Comparison of ENCODE assay signal across 8 cellular contexts in genomic region chr2:174012347-174013309, GRCh38. TPM values are rescaled to one million over a fixed set of nuclear protein-coding genes. Genes with fewer than 3 reads are reported as not detected.
A peak's percentile ranks its signal among the peaks of the same experiment; 100 is the strongest.
DNase-seq lines count a peak whose midpoint lies in the region; TF ChIP-seq lines count a peak whose summit lies in the region.

No MANE protein-coding gene starts in this region.

- H3K9me2 ChIP-seq in MM.1S (replicated peaks; ENCODE audit: insufficient read depth, low read length) = no peaks in the 10 kb centered on the region

- TF ChIP-seq CTCF in MM.1S (IDR thresholded peaks at IDR 0.05; ENCODE audit: low read length) = no peak

- H4K20me1 ChIP-seq in MM.1S (ENCODE audit: insufficient read depth, low read length) = no peaks in the 10 kb centered on the region

- H2AFZ ChIP-seq in MM.1S (ENCODE audit: low read length) = no peak overlapping the region

- peak overlapping the region; percentile 53 to 66 for H3K4me3 ChIP-seq in esophagus (ENCODE audit: low read depth in 1 of 2, low read length in 2 of 2)
- peak overlapping the region; percentile 60 to 81 for H3K4me3 ChIP-seq in muscle layer of colon (ENCODE audit: low read depth in 1 of 2, low read length in 2 of 2)
- H3K4me3 ChIP-seq in MM.1S (ENCODE audit: low read length) = no peak overlapping the region

- H3K27me3 ChIP-seq in esophagus (ENCODE audit: control insufficient read depth in 1 of 2, insufficient read depth in 2 of 2, low read length in 2 of 2) = no peaks in the 10 kb centered on the region
- no peaks in the 10 kb centered on the region for H3K27me3 ChIP-seq in muscle layer of colon (ENCODE audit: control insufficient read depth in 1 of 2, insufficient read depth in 2 of 2, low read length in 2 of 2)
- no peaks in the 10 kb centered on the region for H3K27me3 ChIP-seq in MM.1S (replicated peaks; ENCODE audit: insufficient read depth, low read length)

- DNase-seq in SIG-M5 treated with dmso at 0.1 percent for 504 hours (lab: John Stamatoyannopoulos, UW; ENCODE audit: unreplicated experiment) (peak; percentile 69), SIG-M5 (lab: John Stamatoyannopoulos, UW) (no peak), MM.1S (no peak), DMS79 treated with DMSO at 0.1 percent for 48 hours (lab: John Stamatoyannopoulos, UW) (no peak)
- DNase-seq in activated T-cell treated with anti-CD3 and anti-CD28 coated beads, Interleukin-2, amount 50 U/mL, for 1 hour = peak; percentile 58

- no peaks in the 10 kb centered on the region for H3K9me3 ChIP-seq in esophagus (ENCODE audit: control insufficient read depth in 2 of 2, insufficient read depth in 1 of 2, low read depth in 1 of 2, low read length in 1 of 2)
- H3K9me3 ChIP-seq in muscle layer of colon (ENCODE audit: low read length) = no peaks in the 10 kb centered on the region
- H3K9me3 ChIP-seq in MM.1S (replicated peaks; ENCODE audit: insufficient read depth, low read length) = no peaks in the 10 kb centered on the region

- H3K27ac ChIP-seq in esophagus (ENCODE audit: low read depth in 2 of 2, low read length in 1 of 2) (peak overlapping the region; percentile 90 to 92), muscle layer of colon (ENCODE audit: low read depth, low read length) (peak overlapping the region; percentile 89), temporal lobe (ENCODE audit: low read depth, low read length) (peak overlapping the region; percentile 14), MM.1S (ENCODE audit: low read length) (no peak overlapping the region)

- H3K79me2 ChIP-seq in MM.1S (ENCODE audit: low read length) = no peaks in the 10 kb centered on the region

- H3K36me3 ChIP-seq in esophagus (ENCODE audit: control insufficient read depth in 2 of 2, insufficient read depth in 2 of 2, low read length in 1 of 2) = no peaks in the 10 kb centered on the region
- H3K36me3 ChIP-seq in muscle layer of colon (ENCODE audit: insufficient read depth, low read length) = no peaks in the 10 kb centered on the region
- no peaks in the 10 kb centered on the region for H3K36me3 ChIP-seq in MM.1S (replicated peaks; ENCODE audit: insufficient read depth, low read length)

- H3K4me2 ChIP-seq in MM.1S (ENCODE audit: low read depth, low read length) = no peak overlapping the region

- peaks cover 2 to 7% of the 10 kb centered on the region in 2 donors for H3K4me1 ChIP-seq in esophagus (ENCODE audit: control insufficient read depth in 2 of 2, insufficient read depth in 2 of 2, low read length in 1 of 2)
- H3K4me1 ChIP-seq in muscle layer of colon (ENCODE audit: insufficient read depth, low read length) = peaks cover 17% of the 10 kb centered on the region
- peaks cover 6% of the 10 kb centered on the region; the same call in 1 of the 2 replicates for H3K4me1 ChIP-seq in MM.1S (ENCODE audit: low read length)

- 14 to 30% methylated on average over 55 to 56 of the region's 56 CpGs for WGBS in esophagus, 2 donors

- H3F3A ChIP-seq in MM.1S (ENCODE audit: insufficient read depth, low read length) = no peaks in the 10 kb centered on the region

- H3K9ac ChIP-seq in muscle layer of colon (ENCODE audit: low read length) = peak overlapping the region; percentile 91
- H3K9ac ChIP-seq in MM.1S (ENCODE audit: low read length) = no peak overlapping the region

RNA-seq across cellular contexts. Expression of gene SP3, which starts 47.5 kb away (rescaled TPM):
- 10 to 100 TPM; 11.9 to 17.7 TPM for polyA plus RNA-seq in esophagus
- total RNA-seq in temporal lobe = 103 TPM

Comparison
In these comparisons a context has a peak if more than half of its experiments do, and no peak if none do; other contexts are left out.
1. DNase-seq: peak in SIG-M5 treated with dmso at 0.1 percent for 504 hours (single experiment) and activated T-cell treated with anti-CD3 and anti-CD28 coated beads, Interleukin-2, amount 50 U/mL, for 1 hour (single experiment); none in SIG-M5 (single experiment), MM.1S (single experiment) and DMS79 treated with DMSO at 0.1 percent for 48 hours (single experiment).